In genomic region chr3:16277471-16277870, GRCh38 we compare ENCODE assay signal across 13 cellular contexts.
"Had no signal": no experiment of that assay in that cellular context is flagged by ENCODE, and none has a peak within 500 bp of the region (broad histone marks: within the 10 kb centered on the region; RNA-seq: fewer than 3 reads in every experiment).

No MANE protein-coding gene starts in this region.

- H3K9me3 ChIP-seq: thoracic aorta, upper lobe of right lung had no signal

- FAIRE-seq: kidney had no signal

- H3K27ac ChIP-seq: thoracic aorta, upper lobe of right lung had no signal

- H3K9me3 Mint-ChIP-seq: activated CD4-positive, alpha-beta memory T cell treated with anti-CD3 and anti-CD28 coated beads, Interleukin-2, amount 10 ng/mL, durations not matched to agents 7 days and 5 days; natural killer cell treated with Interleukin-12 subunit alpha and Interleukin-12 subunit beta and Interleukin-15 and Interleukin-18, amount 100 ng/mL, for 72 hours had no signal

- DNase-seq: activated CD4-positive, alpha-beta memory T cell treated with anti-CD3 and anti-CD28 coated beads, Interleukin-2, amount 10 ng/mL, durations not matched to agents 7 days and 5 days; activated CD4-positive, alpha-beta T cell treated with anti-CD3 and anti-CD28 coated beads for 4 hours; activated effector memory CD4-positive, alpha-beta T cell treated with anti-CD3 and anti-CD28 coated beads, Interleukin-2, amount 50 U/mL, for 16 hours; activated T-cell treated with anti-CD3 and anti-CD28 coated beads, Interleukin-2, amount 50 U/mL, for 48 hours; effector memory CD4-positive, alpha-beta T cell; hypothalamus; kidney; T-helper 17 cell; upper lobe of right lung had no signal

- H3K4me3 Mint-ChIP-seq: activated CD4-positive, alpha-beta memory T cell treated with anti-CD3 and anti-CD28 coated beads, Interleukin-2, amount 10 ng/mL, durations not matched to agents 7 days and 5 days; activated naive CD8-positive, alpha-beta T cell; natural killer cell treated with Interleukin-12 subunit alpha and Interleukin-12 subunit beta and Interleukin-15 and Interleukin-18, amount 100 ng/mL, for 72 hours; T-helper 17 cell had no signal

- H3K27me3 Mint-ChIP-seq: activated CD4-positive, alpha-beta memory T cell treated with anti-CD3 and anti-CD28 coated beads, Interleukin-2, amount 10 ng/mL, durations not matched to agents 7 days and 5 days; activated naive CD8-positive, alpha-beta T cell; natural killer cell treated with Interleukin-12 subunit alpha and Interleukin-12 subunit beta and Interleukin-15 and Interleukin-18, amount 100 ng/mL, for 72 hours; T-helper 17 cell had no signal

- H3K4me1 Mint-ChIP-seq: activated CD4-positive, alpha-beta memory T cell treated with anti-CD3 and anti-CD28 coated beads, Interleukin-2, amount 10 ng/mL, durations not matched to agents 7 days and 5 days had no signal

- H3K27ac Mint-ChIP-seq: activated CD4-positive, alpha-beta memory T cell treated with anti-CD3 and anti-CD28 coated beads, Interleukin-2, amount 10 ng/mL, durations not matched to agents 7 days and 5 days; activated naive CD8-positive, alpha-beta T cell had no signal

- H3K4me3 ChIP-seq: thoracic aorta, upper lobe of right lung had no signal

- H3K4me1 ChIP-seq: upper lobe of right lung had no signal

- ATAC-seq: natural killer cell treated with Interleukin-12 subunit alpha and Interleukin-12 subunit beta and Interleukin-15 and Interleukin-18, amount 100 ng/mL, for 72 hours; sciatic nerve; T-helper 17 cell; upper lobe of right lung had no signal

- H3K27me3 ChIP-seq: upper lobe of right lung had no signal
